In genomic region chr12:125289965-125290364, GRCh38 we compare ENCODE assay signal across 27 cellular contexts.
"Had no signal": no experiment of that assay in that cellular context is flagged by ENCODE, and none has a peak within 500 bp of the region (broad histone marks: within the 10 kb centered on the region; RNA-seq: fewer than 3 reads in every experiment).

No MANE protein-coding gene starts in this region.

- H3K27me3 ChIP-seq: ascending aorta, cardiac muscle cell had no signal

- ATAC-seq: activated CD4-positive, CD25-positive, alpha-beta regulatory T cell treated with anti-CD3 and anti-CD28 coated beads, Interleukin-2, amount 50 U/mL, for 24 hours; activated CD8-positive, alpha-beta T cell treated with anti-CD3 and anti-CD28 coated beads for 36 hours; activated naive CD8-positive, alpha-beta T cell treated with anti-CD3 and anti-CD28 coated beads, Interleukin-2, amount 50 U/mL, for 24 hours; activated T-cell treated with anti-CD3 and anti-CD28 coated beads, Interleukin-2, amount 50 U/mL, for 4 hours; effector memory CD8-positive, alpha-beta T cell; T-helper 17 cell had no signal

- H3K27ac ChIP-seq: ascending aorta, breast epithelium, cardiac muscle cell, coronary artery, esophagus muscularis mucosa, WERI-Rb-1 had no signal

- H3K4me3 ChIP-seq: ascending aorta, breast epithelium, cardiac muscle cell, coronary artery, esophagus muscularis mucosa had no signal

- DNase-seq: activated B cell treated with CpG ODN at 0.5 μM for 24 hours; activated CD4-positive, alpha-beta T cell treated with anti-CD3 and anti-CD28 coated beads for 48 hours; activated CD4-positive, alpha-beta T cell treated with anti-CD3 and anti-CD28 coated beads, Interleukin-2, amount 50 U/mL, for 1 hour; activated CD4-positive, alpha-beta T cell treated with anti-CD3 and anti-CD28 coated beads, Interleukin-2, amount 50 U/mL, for 48 hours; activated CD8-positive, alpha-beta memory T cell treated with anti-CD3 and anti-CD28 coated beads for 24 hours; activated CD8-positive, alpha-beta T cell treated with anti-CD3 and anti-CD28 coated beads for 36 hours; activated effector memory CD4-positive, alpha-beta T cell treated with anti-CD3 and anti-CD28 coated beads, Interleukin-2, amount 50 U/mL, for 16 hours; activated naive CD4-positive, alpha-beta T cell treated with anti-CD3 and anti-CD28 coated beads for 36 hours; activated naive CD8-positive, alpha-beta T cell treated with anti-CD3 and anti-CD28 coated beads for 36 hours; activated naive CD8-positive, alpha-beta T cell treated with anti-CD3 and anti-CD28 coated beads, Interleukin-2, amount 50 U/mL, for 24 hours; activated T-cell treated with anti-CD3 and anti-CD28 coated beads, Interleukin-2, amount 50 U/mL, for 4 hours; central memory CD4-positive, alpha-beta T cell; cerebellar nuclear complex; effector CD4-positive, alpha-beta T cell; effector memory CD8-positive, alpha-beta T cell; erythroblast; foreskin fibroblast; hippocampal formation; T-helper 17 cell; T1000; WERI-Rb-1 had no signal

- H3K36me3 ChIP-seq: ascending aorta, breast epithelium, cardiac muscle cell, esophagus muscularis mucosa, WERI-Rb-1 had no signal
